ENCODE assay signal across 9 cellular contexts in the genomic region with DNA sequence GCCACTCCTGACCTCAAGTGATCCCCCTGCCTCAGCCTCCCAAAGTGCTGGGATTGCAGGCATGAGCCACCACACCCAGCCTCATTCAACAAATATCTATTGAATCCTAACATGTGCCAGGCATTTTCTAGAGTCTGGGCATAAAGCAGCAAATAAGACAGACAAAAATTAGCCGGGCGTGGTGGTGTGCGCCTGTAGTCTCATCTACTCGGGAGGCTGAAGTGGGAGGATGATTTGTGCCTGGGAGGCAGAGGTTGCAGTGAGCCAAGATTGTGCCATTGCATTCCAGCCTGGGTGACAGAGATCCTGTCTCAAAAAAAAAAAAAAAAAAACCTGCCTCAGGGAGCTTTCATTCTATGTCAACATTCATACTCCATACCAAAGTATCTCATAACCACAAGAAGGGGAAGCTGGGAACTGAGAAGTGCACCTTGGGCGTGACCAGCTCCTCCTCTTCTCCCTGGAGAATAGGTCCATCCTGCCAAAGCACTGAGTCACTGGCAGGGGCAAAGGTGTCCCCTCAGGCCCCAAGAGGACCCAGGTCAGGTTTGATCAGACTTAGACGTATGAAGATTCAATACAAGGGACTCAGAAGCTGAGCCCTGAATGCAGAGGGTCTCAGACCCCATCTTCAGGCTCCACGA. TPM values are rescaled to one million over a fixed set of nuclear protein-coding genes. Genes with fewer than 3 reads are reported as not detected.
DNase-seq lines count a peak whose midpoint lies in the region; ATAC-seq, FAIRE-seq and TF ChIP-seq lines count a peak whose summit lies in the region.
"Had no signal": no experiment of that assay in that cellular context is flagged by ENCODE, and none has a peak within 500 bp of the region (broad histone marks: within the 10 kb centered on the region; RNA-seq: fewer than 3 reads in every experiment).

No MANE protein-coding gene starts in this region.

- FAIRE-seq in keratinocyte (lab: Jason Lieb, UNC) = peak; percentile 79

- TF ChIP-seq CTCF in keratinocyte (optimal IDR thresholded peaks at IDR 0.05 in 1 of 3, IDR thresholded peaks at IDR 0.05 in 1 of 3, conservative IDR thresholded peaks at IDR 0.05 in 1 of 3; ENCODE audit: extremely low read depth in 1 of 3, insufficient read depth in 2 of 3, low read length in 3 of 3) = no peak

- peak overlapping the region; percentile 52 for H3K27ac Mint-ChIP-seq in stimulated activated naive CD8-positive, alpha-beta T cell treated with anti-CD3 and anti-CD28 coated beads, Interleukin-15, Interleukin-2, amounts not matched to agents 100 ng/mL and 50 ng/mL, for 24 hours

- H3K9ac ChIP-seq in keratinocyte (ENCODE audit: control insufficient read depth, extremely low read depth, insufficient read depth, low read length) = no peak overlapping the region

- no peak overlapping the region for H2AFZ ChIP-seq in keratinocyte (ENCODE audit: control insufficient read depth, low read length)

- ATAC-seq in stimulated activated naive CD8-positive, alpha-beta T cell treated with anti-CD3 and anti-CD28 coated beads, Interleukin-15, Interleukin-2, amounts not matched to agents 100 U/mL and 50 U/mL, for 24 hours = no peak
- ATAC-seq in HG02623 (IDR thresholded peaks at IDR 0.05; ENCODE audit: unreplicated experiment) = no peak

- no peaks in the 10 kb centered on the region for H3K27me3 ChIP-seq in keratinocyte (ENCODE audit: control insufficient read depth, extremely low read depth, insufficient read depth, low read length)

- no peak overlapping the region for H3K4me3 ChIP-seq in keratinocyte (ENCODE audit: control insufficient read depth in 2 of 3, extremely low read depth in 1 of 3, insufficient read depth in 2 of 3, low read depth in 1 of 3, low read length in 3 of 3)

- H3K9me3 Mint-ChIP-seq in stimulated activated naive CD8-positive, alpha-beta T cell treated with anti-CD3 and anti-CD28 coated beads, Interleukin-15, Interleukin-2, amounts not matched to agents 100 ng/mL and 50 ng/mL, for 24 hours = no peaks in the 10 kb centered on the region

- H3K9me3 ChIP-seq in keratinocyte (ENCODE audit: control insufficient read depth, low read depth, low read length) = no peaks in the 10 kb centered on the region

- H3K36me3 Mint-ChIP-seq in stimulated activated naive CD8-positive, alpha-beta T cell treated with anti-CD3 and anti-CD28 coated beads, Interleukin-15, Interleukin-2, amounts not matched to agents 100 ng/mL and 50 ng/mL, for 24 hours (ENCODE audit: low read depth) = peaks cover 53% of the 10 kb centered on the region

- H3K27me3 Mint-ChIP-seq in stimulated activated naive CD8-positive, alpha-beta T cell treated with anti-CD3 and anti-CD28 coated beads, Interleukin-15, Interleukin-2, amounts not matched to agents 100 ng/mL and 50 ng/mL, for 24 hours = no peaks in the 10 kb centered on the region

- H3K27ac ChIP-seq in keratinocyte (ENCODE audit: control insufficient read depth, insufficient read depth, low read length) = no peak overlapping the region

- peaks cover 0 to 1% of the 10 kb centered on the region in 2 experiments for H3K36me3 ChIP-seq in keratinocyte (ENCODE audit: control insufficient read depth in 2 of 2, extremely low read depth in 1 of 2, insufficient read depth in 2 of 2, low read length in 2 of 2)

- no peaks in the 10 kb centered on the region for H3K9me1 ChIP-seq in keratinocyte (ENCODE audit: control insufficient read depth, extremely low read depth, insufficient read depth, low read length)

- H3K4me3 Mint-ChIP-seq in stimulated activated naive CD8-positive, alpha-beta T cell treated with anti-CD3 and anti-CD28 coated beads, Interleukin-15, Interleukin-2, amounts not matched to agents 100 ng/mL and 50 ng/mL, for 24 hours = no peak overlapping the region

- H3K4me1 ChIP-seq in keratinocyte (ENCODE audit: control insufficient read depth, extremely low read depth, insufficient read depth, low read length) = peaks cover 36% of the 10 kb centered on the region

- no peak overlapping the region for H3K4me2 ChIP-seq in keratinocyte (ENCODE audit: control insufficient read depth, extremely low read depth, insufficient read depth, low read depth, low read length)

- dilution Hi-C loops in keratinocyte (cut with MboI; ENCODE audit: extremely low pct_ligation_motif_present, low sequenced_read_pairs) = no loop called here

- H4K20me1 ChIP-seq in keratinocyte (ENCODE audit: control insufficient read depth, extremely low read depth, insufficient read depth, low read length) = no peaks in the 10 kb centered on the region

- peaks cover 51% of the 10 kb centered on the region for H3K4me1 Mint-ChIP-seq in stimulated activated naive CD8-positive, alpha-beta T cell treated with anti-CD3 and anti-CD28 coated beads, Interleukin-15, Interleukin-2, amounts not matched to agents 100 ng/mL and 50 ng/mL, for 24 hours (ENCODE audit: low read depth)

- no peak for DNase-seq in stimulated activated naive CD8-positive, alpha-beta T cell treated with anti-CD3 and anti-CD28 coated beads, Interleukin-15, Interleukin-2, amounts not matched to agents 100 U/mL and 50 U/mL, for 24 hours
- DNase-seq in SW480 (ENCODE audit: low spot score) (peak; percentile 77), keratinocyte (ENCODE audit: low read depth, low spot score) (no peak), amygdala (lab: John Stamatoyannopoulos, UW) (no peak), KG1 (lab: John Stamatoyannopoulos, UW) (no peak)
- DNase-seq in activated CD8-positive, alpha-beta memory T cell treated with anti-CD3 and anti-CD28 coated beads, Interleukin-2, amount 50 U/mL, for 48 hours = no peak
- DNase-seq: islet precursor cell had no signal

- no peaks in the 10 kb centered on the region for H3K79me2 ChIP-seq in keratinocyte (ENCODE audit: control insufficient read depth, insufficient read depth, low read length)

RNA-seq across cellular contexts. Expression of a gene that starts 36.8 kb away (rescaled TPM):
- polyA plus RNA-seq in keratinocyte = 13.7 to 22.8 TPM (median 19.1 TPM) in 3 replicates
- polyA plus RNA-seq in keratinocyte (2011; ENCODE audit: low read depth) = 18.5 TPM
- 8.2 and 13.5 TPM in 2 replicates for polyA plus RNA-seq in keratinocyte (2011; cell fraction: cytosol; rRNA removed)
- 29.7 and 36.0 TPM in 2 replicates for polyA plus RNA-seq in keratinocyte (2011; cell fraction: nucleus; rRNA removed)
- 15.0 and 20.0 TPM in 2 replicates for polyA plus RNA-seq in keratinocyte (2012; ENCODE audit: low replicate concordance)
- polyA minus RNA-seq in keratinocyte = 19.4 to 27.1 TPM (median 26.7 TPM) in 3 replicates
- 23.6 TPM for polyA minus RNA-seq in keratinocyte (2011; cell fraction: cytosol; rRNA and poly(A)+ RNA removed)
- polyA minus RNA-seq in keratinocyte (2011; cell fraction: nucleus; rRNA and poly(A)+ RNA removed) = 41.9 and 58.3 TPM in 2 replicates

RNA-seq across cellular contexts. Expression of a gene that starts 46.2 kb away (rescaled TPM):
- 5.4 to 11.2 TPM (median 6.3 TPM) in 3 replicates for polyA plus RNA-seq in keratinocyte
- polyA plus RNA-seq in keratinocyte (2011; ENCODE audit: low read depth) = 7.3 TPM
- 4.2 and 5.1 TPM in 2 replicates for polyA plus RNA-seq in keratinocyte (2011; cell fraction: cytosol; rRNA removed)
- polyA plus RNA-seq in keratinocyte (2011; cell fraction: nucleus; rRNA removed) = 15.4 and 17.4 TPM in 2 replicates
- 4.6 and 8.5 TPM in 2 replicates for polyA plus RNA-seq in keratinocyte (2012; ENCODE audit: low replicate concordance)
- 15.1 to 30.8 TPM (median 26.3 TPM) in 3 replicates for polyA minus RNA-seq in keratinocyte
- polyA minus RNA-seq in keratinocyte (2011; cell fraction: cytosol; rRNA and poly(A)+ RNA removed) = 23.6 TPM
- 21.5 and 25.7 TPM in 2 replicates for polyA minus RNA-seq in keratinocyte (2011; cell fraction: nucleus; rRNA and poly(A)+ RNA removed)
